ENCODE assay signal across 1 cellular context in the genomic region with DNA sequence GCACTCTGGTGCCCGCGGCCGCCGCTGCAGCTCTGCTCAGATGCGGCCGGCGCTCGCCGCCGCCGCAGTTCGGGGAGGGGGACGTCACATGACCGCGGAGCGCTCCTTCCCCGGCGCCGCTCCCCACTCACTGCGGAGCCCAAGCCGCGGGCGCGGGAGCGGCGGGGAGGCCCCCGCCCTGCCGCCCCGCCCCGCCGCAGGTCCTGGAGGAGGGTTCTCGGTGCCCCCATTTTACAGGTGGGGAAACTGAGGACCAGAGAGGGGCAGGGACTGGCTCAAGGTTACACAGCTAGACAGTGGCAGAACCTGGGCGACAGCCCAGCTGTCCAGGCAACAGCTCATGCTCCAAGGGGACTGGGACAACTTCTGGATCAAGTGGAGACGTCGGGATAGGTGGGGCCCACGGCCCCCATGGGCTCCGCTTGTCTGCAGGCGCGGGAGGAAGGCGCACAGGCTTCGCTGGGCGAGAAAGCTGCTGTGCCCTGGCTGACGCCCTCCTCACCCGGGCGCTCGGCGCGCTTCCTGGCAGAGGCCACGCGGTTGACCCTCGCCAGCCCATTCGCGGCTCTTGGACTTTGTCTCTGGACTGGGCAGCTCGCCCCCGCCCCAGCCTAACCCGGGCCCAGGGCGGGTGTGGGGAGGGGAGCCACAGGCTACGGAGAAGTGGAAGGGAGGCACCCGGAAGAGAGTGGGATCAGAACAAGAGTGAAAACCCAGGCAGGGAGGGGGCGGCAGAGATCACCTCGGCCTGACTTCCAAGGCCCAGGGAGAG.
TF ChIP-seq lines count a peak whose summit lies in the region.

RAP1GAP (minus strand) TSS at position 71 of the 772 bp plus-strand sequence. CDS start 49,325 bp downstream, outside the sequence.

TF ChIP-seq in HepG2, 621 proteins besides CTCF, POLR2A, EP300 and RAD21 (continued from another document and continues in another):
- TF ChIP-seq, protein P1, sequence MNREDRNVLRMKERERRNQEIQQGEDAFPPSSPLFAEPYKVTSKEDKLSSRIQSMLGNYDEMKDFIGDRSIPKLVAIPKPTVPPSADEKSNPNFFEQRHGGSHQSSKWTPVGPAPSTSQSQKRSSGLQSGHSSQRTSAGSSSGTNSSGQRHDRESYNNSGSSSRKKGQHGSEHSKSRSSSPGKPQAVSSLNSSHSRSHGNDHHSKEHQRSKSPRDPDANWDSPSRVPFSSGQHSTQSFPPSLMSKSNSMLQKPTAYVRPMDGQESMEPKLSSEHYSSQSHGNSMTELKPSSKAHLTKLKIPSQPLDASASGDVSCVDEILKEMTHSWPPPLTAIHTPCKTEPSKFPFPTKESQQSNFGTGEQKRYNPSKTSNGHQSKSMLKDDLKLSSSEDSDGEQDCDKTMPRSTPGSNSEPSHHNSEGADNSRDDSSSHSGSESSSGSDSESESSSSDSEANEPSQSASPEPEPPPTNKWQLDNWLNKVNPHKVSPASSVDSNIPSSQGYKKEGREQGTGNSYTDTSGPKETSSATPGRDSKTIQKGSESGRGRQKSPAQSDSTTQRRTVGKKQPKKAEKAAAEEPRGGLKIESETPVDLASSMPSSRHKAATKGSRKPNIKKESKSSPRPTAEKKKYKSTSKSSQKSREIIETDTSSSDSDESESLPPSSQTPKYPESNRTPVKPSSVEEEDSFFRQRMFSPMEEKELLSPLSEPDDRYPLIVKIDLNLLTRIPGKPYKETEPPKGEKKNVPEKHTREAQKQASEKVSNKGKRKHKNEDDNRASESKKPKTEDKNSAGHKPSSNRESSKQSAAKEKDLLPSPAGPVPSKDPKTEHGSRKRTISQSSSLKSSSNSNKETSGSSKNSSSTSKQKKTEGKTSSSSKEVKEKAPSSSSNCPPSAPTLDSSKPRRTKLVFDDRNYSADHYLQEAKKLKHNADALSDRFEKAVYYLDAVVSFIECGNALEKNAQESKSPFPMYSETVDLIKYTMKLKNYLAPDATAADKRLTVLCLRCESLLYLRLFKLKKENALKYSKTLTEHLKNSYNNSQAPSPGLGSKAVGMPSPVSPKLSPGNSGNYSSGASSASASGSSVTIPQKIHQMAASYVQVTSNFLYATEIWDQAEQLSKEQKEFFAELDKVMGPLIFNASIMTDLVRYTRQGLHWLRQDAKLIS (CRISPR knock-in tag; IDR thresholded peaks at IDR 0.05), result no peak
- TF ChIP-seq HIC2 (CRISPR knock-in tag; IDR thresholded peaks at IDR 0.05; ENCODE audit: low read depth) (peak; percentile 98), ZBTB42 (CRISPR knock-in tag; IDR thresholded peaks at IDR 0.05) (no peak), ZFP41 (CRISPR knock-in tag; IDR thresholded peaks at IDR 0.05; ENCODE audit: borderline replicate concordance) (peak; percentile 59; the same call in 1 of the 2 replicates), TEAD3 (CRISPR knock-in tag; optimal IDR thresholded peaks at IDR 0.05; ENCODE audit: borderline replicate concordance) (peak; percentile 73), SMARCC2 (IDR thresholded peaks at IDR 0.05) (no peak), FOSL2 (CRISPR knock-in tag; IDR thresholded peaks at IDR 0.05) (peak; percentile 61), PHF20 (CRISPR knock-in tag; IDR thresholded peaks at IDR 0.05) (peak; percentile 78), ARNT2 (CRISPR knock-in tag; IDR thresholded peaks at IDR 0.05; ENCODE audit: low read depth) (peak; percentile 26; the same call in 1 of the 2 replicates), BHLHE40 (IDR thresholded peaks at IDR 0.05; ENCODE audit: low read length) (no peak), BORCS8-MEF2B (CRISPR knock-in tag; IDR thresholded peaks at IDR 0.05) (peak; percentile 88), ZIK1 (CRISPR knock-in tag; IDR thresholded peaks at IDR 0.05; ENCODE audit: borderline replicate concordance, low read depth) (no peak), ZNF773 (CRISPR knock-in tag; IDR thresholded peaks at IDR 0.05; ENCODE audit: borderline replicate concordance) (no peak; the same call in 1 of the 2 replicates), FOXC1 (CRISPR knock-in tag; IDR thresholded peaks at IDR 0.05; ENCODE audit: borderline replicate concordance) (peak; percentile 48; the same call in 1 of the 2 replicates), FOXK1 (CRISPR knock-in tag; IDR thresholded peaks at IDR 0.05; ENCODE audit: borderline replicate concordance, low read depth) (peak; percentile 64), ZNF263 (CRISPR knock-in tag; IDR thresholded peaks at IDR 0.05) (0 out of 2 replicates have a peak, but pooled peaks have one; percentile 49), NFAT5 (CRISPR knock-in tag; IDR thresholded peaks at IDR 0.05) (0 out of 2 replicates have a peak, but pooled peaks have one; percentile 40), HDAC1 (CRISPR knock-in tag; IDR thresholded peaks at IDR 0.05) (peak; percentile 98), RBM39 (IDR thresholded peaks at IDR 0.05; ENCODE audit: low read depth, low read length, poor library complexity, severe bottlenecking) (peak; percentile 91), STAG1 (CRISPR knock-in tag; IDR thresholded peaks at IDR 0.05) (peak; percentile 35), ZFAT (CRISPR knock-in tag; conservative IDR thresholded peaks at IDR 0.05) (no peak; the same call in 1 of the 2 replicates), ZNF205 (CRISPR knock-in tag; IDR thresholded peaks at IDR 0.05) (peak; percentile 86), PAX8 (CRISPR knock-in tag; IDR thresholded peaks at IDR 0.05; ENCODE audit: borderline replicate concordance) (no peak), NFIB (CRISPR knock-in tag; IDR thresholded peaks at IDR 0.05; ENCODE audit: borderline replicate concordance) (no peak), TAF1 (CRISPR knock-in tag; IDR thresholded peaks at IDR 0.05) (peak; percentile 81), AGO2 (optimal IDR thresholded peaks at IDR 0.05; ENCODE audit: low read depth, low read length) (peak; percentile 88), HOXA7 (CRISPR knock-in tag; IDR thresholded peaks at IDR 0.05) (no peak), ZNF605 (CRISPR knock-in tag; IDR thresholded peaks at IDR 0.05) (peak; percentile 47), SKI (IDR thresholded peaks at IDR 0.05; ENCODE audit: partially characterized antibody) (peak; percentile 49), SP140L (CRISPR knock-in tag; IDR thresholded peaks at IDR 0.05; ENCODE audit: borderline replicate concordance) (no peak)
- TF ChIP-seq, protein P2, sequence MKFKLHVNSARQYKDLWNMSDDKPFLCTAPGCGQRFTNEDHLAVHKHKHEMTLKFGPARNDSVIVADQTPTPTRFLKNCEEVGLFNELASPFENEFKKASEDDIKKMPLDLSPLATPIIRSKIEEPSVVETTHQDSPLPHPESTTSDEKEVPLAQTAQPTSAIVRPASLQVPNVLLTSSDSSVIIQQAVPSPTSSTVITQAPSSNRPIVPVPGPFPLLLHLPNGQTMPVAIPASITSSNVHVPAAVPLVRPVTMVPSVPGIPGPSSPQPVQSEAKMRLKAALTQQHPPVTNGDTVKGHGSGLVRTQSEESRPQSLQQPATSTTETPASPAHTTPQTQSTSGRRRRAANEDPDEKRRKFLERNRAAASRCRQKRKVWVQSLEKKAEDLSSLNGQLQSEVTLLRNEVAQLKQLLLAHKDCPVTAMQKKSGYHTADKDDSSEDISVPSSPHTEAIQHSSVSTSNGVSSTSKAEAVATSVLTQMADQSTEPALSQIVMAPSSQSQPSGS (CRISPR knock-in tag; IDR thresholded peaks at IDR 0.05), result peak; percentile 39; the same call in 1 of the 2 replicates
- TF ChIP-seq, protein P3, sequence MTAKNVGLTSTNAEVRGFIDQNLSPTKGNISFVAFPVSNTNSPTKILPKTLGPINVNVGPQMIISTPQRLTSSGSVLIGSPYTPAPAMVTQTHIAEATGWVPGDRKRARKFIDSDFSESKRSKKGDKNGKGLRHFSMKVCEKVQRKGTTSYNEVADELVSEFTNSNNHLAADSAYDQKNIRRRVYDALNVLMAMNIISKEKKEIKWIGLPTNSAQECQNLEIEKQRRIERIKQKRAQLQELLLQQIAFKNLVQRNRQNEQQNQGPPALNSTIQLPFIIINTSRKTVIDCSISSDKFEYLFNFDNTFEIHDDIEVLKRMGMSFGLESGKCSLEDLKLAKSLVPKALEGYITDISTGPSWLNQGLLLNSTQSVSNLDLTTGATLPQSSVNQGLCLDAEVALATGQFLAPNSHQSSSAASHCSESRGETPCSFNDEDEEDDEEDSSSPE (CRISPR knock-in tag; IDR thresholded peaks at IDR 0.05), result peak; percentile 92
- TF ChIP-seq, protein P4, sequence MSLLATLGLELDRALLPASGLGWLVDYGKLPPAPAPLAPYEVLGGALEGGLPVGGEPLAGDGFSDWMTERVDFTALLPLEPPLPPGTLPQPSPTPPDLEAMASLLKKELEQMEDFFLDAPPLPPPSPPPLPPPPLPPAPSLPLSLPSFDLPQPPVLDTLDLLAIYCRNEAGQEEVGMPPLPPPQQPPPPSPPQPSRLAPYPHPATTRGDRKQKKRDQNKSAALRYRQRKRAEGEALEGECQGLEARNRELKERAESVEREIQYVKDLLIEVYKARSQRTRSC (CRISPR knock-in tag; IDR thresholded peaks at IDR 0.05; ENCODE audit: low read depth), result no peak
- TF ChIP-seq, protein P5, sequence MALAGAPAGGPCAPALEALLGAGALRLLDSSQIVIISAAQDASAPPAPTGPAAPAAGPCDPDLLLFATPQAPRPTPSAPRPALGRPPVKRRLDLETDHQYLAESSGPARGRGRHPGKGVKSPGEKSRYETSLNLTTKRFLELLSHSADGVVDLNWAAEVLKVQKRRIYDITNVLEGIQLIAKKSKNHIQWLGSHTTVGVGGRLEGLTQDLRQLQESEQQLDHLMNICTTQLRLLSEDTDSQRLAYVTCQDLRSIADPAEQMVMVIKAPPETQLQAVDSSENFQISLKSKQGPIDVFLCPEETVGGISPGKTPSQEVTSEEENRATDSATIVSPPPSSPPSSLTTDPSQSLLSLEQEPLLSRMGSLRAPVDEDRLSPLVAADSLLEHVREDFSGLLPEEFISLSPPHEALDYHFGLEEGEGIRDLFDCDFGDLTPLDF (CRISPR knock-in tag; IDR thresholded peaks at IDR 0.05), result peak; percentile 54; the same call in 1 of the 2 replicates
- TF ChIP-seq, protein P6, sequence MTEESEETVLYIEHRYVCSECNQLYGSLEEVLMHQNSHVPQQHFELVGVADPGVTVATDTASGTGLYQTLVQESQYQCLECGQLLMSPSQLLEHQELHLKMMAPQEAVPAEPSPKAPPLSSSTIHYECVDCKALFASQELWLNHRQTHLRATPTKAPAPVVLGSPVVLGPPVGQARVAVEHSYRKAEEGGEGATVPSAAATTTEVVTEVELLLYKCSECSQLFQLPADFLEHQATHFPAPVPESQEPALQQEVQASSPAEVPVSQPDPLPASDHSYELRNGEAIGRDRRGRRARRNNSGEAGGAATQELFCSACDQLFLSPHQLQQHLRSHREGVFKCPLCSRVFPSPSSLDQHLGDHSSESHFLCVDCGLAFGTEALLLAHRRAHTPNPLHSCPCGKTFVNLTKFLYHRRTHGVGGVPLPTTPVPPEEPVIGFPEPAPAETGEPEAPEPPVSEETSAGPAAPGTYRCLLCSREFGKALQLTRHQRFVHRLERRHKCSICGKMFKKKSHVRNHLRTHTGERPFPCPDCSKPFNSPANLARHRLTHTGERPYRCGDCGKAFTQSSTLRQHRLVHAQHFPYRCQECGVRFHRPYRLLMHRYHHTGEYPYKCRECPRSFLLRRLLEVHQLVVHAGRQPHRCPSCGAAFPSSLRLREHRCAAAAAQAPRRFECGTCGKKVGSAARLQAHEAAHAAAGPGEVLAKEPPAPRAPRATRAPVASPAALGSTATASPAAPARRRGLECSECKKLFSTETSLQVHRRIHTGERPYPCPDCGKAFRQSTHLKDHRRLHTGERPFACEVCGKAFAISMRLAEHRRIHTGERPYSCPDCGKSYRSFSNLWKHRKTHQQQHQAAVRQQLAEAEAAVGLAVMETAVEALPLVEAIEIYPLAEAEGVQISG (CRISPR knock-in tag; IDR thresholded peaks at IDR 0.05), result peak; percentile 83
